34 cellular contexts compared by ENCODE assay signal in the genomic region with DNA sequence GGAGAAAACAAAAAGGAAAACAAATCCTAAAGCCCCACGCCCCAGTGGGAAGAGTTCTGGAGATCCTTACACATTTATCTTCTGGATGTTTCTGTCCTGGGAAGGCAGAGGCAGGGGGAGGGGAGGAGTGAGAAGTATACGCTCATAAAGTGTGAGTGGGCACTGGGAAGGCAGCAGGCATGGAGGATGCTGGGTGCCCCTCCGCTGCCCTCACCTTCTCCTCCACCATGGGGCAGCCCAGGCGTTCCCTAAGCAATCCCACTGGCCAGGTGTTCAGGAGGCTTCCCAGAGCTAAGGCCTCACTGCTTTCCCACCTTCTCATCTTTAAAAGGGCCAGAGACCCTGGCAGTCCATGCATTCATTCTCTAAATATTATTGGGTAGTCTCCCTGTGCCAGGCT.
"Had no signal": no experiment of that assay in that cellular context is flagged by ENCODE, and none has a peak within 500 bp of the region (broad histone marks: within the 10 kb centered on the region; RNA-seq: fewer than 3 reads in every experiment).

No MANE protein-coding gene starts in this region.

- H3K9me3 Mint-ChIP-seq: activated CD4-positive, alpha-beta T cell treated with anti-CD3 and anti-CD28 coated beads, Interleukin-2, amount 10 ng/mL, durations not matched to agents 24 days and 14 days; activated CD8-positive, alpha-beta T cell treated with anti-CD3 and anti-CD28 coated beads for 36 hours had no signal

- H3K27me3 Mint-ChIP-seq: activated CD4-positive, alpha-beta memory T cell treated with anti-CD3 and anti-CD28 coated beads for 36 hours had no signal

- DNase-seq: activated B cell treated with CpG ODN at 0.5 μM for 24 hours; activated CD4-positive, alpha-beta memory T cell treated with anti-CD3 and anti-CD28 coated beads for 36 hours; activated CD4-positive, alpha-beta T cell treated with anti-CD3 and anti-CD28 coated beads for 4 hours; activated CD4-positive, alpha-beta T cell treated with anti-CD3 and anti-CD28 coated beads, Interleukin-2, amount 10 ng/mL, durations not matched to agents 24 days and 14 days; activated CD4-positive, alpha-beta T cell treated with anti-CD3 and anti-CD28 coated beads, Interleukin-2, amount 50 U/mL, for 1 hour; activated CD4-positive, alpha-beta T cell treated with anti-CD3 and anti-CD28 coated beads, Interleukin-2, amount 50 U/mL, for 4 hours; activated CD4-positive, CD25-positive, alpha-beta regulatory T cell treated with anti-CD3 and anti-CD28 coated beads, Interleukin-2, amount 50 U/mL, for 72 hours; activated CD8-positive, alpha-beta memory T cell treated with anti-CD3 and anti-CD28 coated beads, Interleukin-2, amount 50 U/mL, for 4 hours; activated CD8-positive, alpha-beta T cell treated with anti-CD3 and anti-CD28 coated beads for 36 hours; activated effector memory CD4-positive, alpha-beta T cell treated with anti-CD3 and anti-CD28 coated beads, Interleukin-2, amount 50 U/mL, for 16 hours; activated gamma-delta T cell treated with Interleukin-2 at 50 U/mL for 16 hours; activated naive CD4-positive, alpha-beta T cell; activated naive CD4-positive, alpha-beta T cell treated with anti-CD3 and anti-CD28 coated beads for 36 hours; activated naive CD4-positive, alpha-beta T cell treated with anti-CD3 and anti-CD28 coated beads, Interleukin-2, amount 50 U/mL, for 16 hours; activated naive CD8-positive, alpha-beta T cell treated with anti-CD3 and anti-CD28 coated beads for 36 hours; activated T-cell treated with anti-CD3 and anti-CD28 coated beads for 4 hours; activated T-cell treated with anti-CD3 and anti-CD28 coated beads, Interleukin-2, amount 50 U/mL, for 1 hour; activated T-cell treated with anti-CD3 and anti-CD28 coated beads, Interleukin-2, amount 50 U/mL, for 4 hours; activated T-cell treated with anti-CD3 and anti-CD28 coated beads, Interleukin-2, amount 50 U/mL, for 72 hours; adrenal gland; amniotic stem cell; body of pancreas; brain microvascular endothelial cell; central memory CD4-positive, alpha-beta T cell; T-helper 1 cell; T-helper 2 cell; T-helper 9 cell had no signal

- H3K4me3 ChIP-seq: adrenal gland, body of pancreas, breast epithelium had no signal

- H3K27ac ChIP-seq: adrenal gland, body of pancreas, brain microvascular endothelial cell, breast epithelium, VCaP had no signal

- H3K36me3 Mint-ChIP-seq: activated CD4-positive, alpha-beta memory T cell treated with anti-CD3 and anti-CD28 coated beads for 36 hours; activated naive CD8-positive, alpha-beta T cell treated with anti-CD3 and anti-CD28 coated beads for 36 hours had no signal

- H3K4me1 Mint-ChIP-seq: activated B cell treated with CpG ODN at 0.5 μM for 24 hours; activated CD4-positive, alpha-beta T cell treated with anti-CD3 and anti-CD28 coated beads, Interleukin-2, amount 10 ng/mL, durations not matched to agents 24 days and 14 days; activated naive CD8-positive, alpha-beta T cell treated with anti-CD3 and anti-CD28 coated beads for 36 hours; activated T-helper 17 cell treated with anti-CD3 and anti-CD28 coated beads, Interleukin-2, amount 50 U/mL, for 72 hours had no signal

- ATAC-seq: activated CD8-positive, alpha-beta T cell treated with anti-CD3 and anti-CD28 coated beads for 36 hours; activated naive CD4-positive, alpha-beta T cell treated with anti-CD3 and anti-CD28 coated beads, Interleukin-2, amount 50 U/mL, for 72 hours; activated T-cell treated with anti-CD3 and anti-CD28 coated beads, Interleukin-2, amount 50 U/mL, for 4 hours; activated T-cell treated with anti-CD3 and anti-CD28 coated beads, Interleukin-2, amount 50 U/mL, for 72 hours; activated T-helper 17 cell treated with anti-CD3 and anti-CD28 coated beads, Interleukin-2, amount 50 U/mL, for 72 hours; body of pancreas had no signal

- H3K27ac Mint-ChIP-seq: activated B cell treated with CpG ODN at 0.5 μM for 24 hours; activated CD4-positive, alpha-beta memory T cell treated with anti-CD3 and anti-CD28 coated beads for 36 hours; activated CD4-positive, alpha-beta T cell treated with anti-CD3 and anti-CD28 coated beads, Interleukin-2, amount 10 ng/mL, durations not matched to agents 24 days and 14 days; activated CD8-positive, alpha-beta T cell treated with anti-CD3 and anti-CD28 coated beads for 36 hours; activated naive CD4-positive, alpha-beta T cell treated with anti-CD3 and anti-CD28 coated beads for 36 hours; activated naive CD4-positive, alpha-beta T cell treated with anti-CD3 and anti-CD28 coated beads, Interleukin-2, amount 50 U/mL, for 72 hours; activated naive CD8-positive, alpha-beta T cell treated with anti-CD3 and anti-CD28 coated beads for 36 hours; activated T-cell treated with anti-CD3 and anti-CD28 coated beads, Interleukin-2, amount 50 U/mL, for 72 hours; activated T-helper 1 cell treated with anti-CD3 and anti-CD28 coated beads, Interleukin-12 subunit alpha, Interleukin-12 subunit beta, Interleukin-2, Interleukin-4 antibody, amounts not matched to agents 30 ng/mL and 10 ng/mL and 1 ng/mL, durations not matched to agents 14 hours and 24 hours and 36 hours; activated T-helper 17 cell treated with anti-CD3 and anti-CD28 coated beads, Interleukin-2, amount 50 U/mL, for 72 hours; T-helper 1 cell treated with Interleukin-12 subunit alpha and Interleukin-12 subunit beta and Interleukin-4 antibody, amounts not matched to agents 30 μg/mL and 1 μg/mL, for 36 hours; T-helper 2 cell treated with Interferon-gamma antibody and Interleukin-4, amounts not matched to agents 5 μg/mL and 100 μg/mL, for 36 hours had no signal

- H3K36me3 ChIP-seq: adrenal gland, brain microvascular endothelial cell, breast epithelium had no signal

- H3K9me3 ChIP-seq: adrenal gland had no signal

- H3K27me3 ChIP-seq: adrenal gland, body of pancreas, breast epithelium had no signal

- H3K4me3 Mint-ChIP-seq: activated B cell treated with CpG ODN at 0.5 μM for 24 hours; activated CD4-positive, alpha-beta memory T cell treated with anti-CD3 and anti-CD28 coated beads for 36 hours; activated CD4-positive, alpha-beta T cell treated with anti-CD3 and anti-CD28 coated beads, Interleukin-2, amount 10 ng/mL, durations not matched to agents 24 days and 14 days; activated CD8-positive, alpha-beta T cell treated with anti-CD3 and anti-CD28 coated beads for 36 hours; activated naive CD4-positive, alpha-beta T cell treated with anti-CD3 and anti-CD28 coated beads for 36 hours; activated naive CD8-positive, alpha-beta T cell treated with anti-CD3 and anti-CD28 coated beads for 36 hours; activated T-cell treated with anti-CD3 and anti-CD28 coated beads, Interleukin-2, amount 50 U/mL, for 4 hours; activated T-cell treated with anti-CD3 and anti-CD28 coated beads, Interleukin-2, amount 50 U/mL, for 72 hours; activated T-helper 1 cell treated with anti-CD3 and anti-CD28 coated beads, Interleukin-12 subunit alpha, Interleukin-12 subunit beta, Interleukin-2, Interleukin-4 antibody, amounts not matched to agents 30 ng/mL and 10 ng/mL and 1 ng/mL, durations not matched to agents 14 hours and 24 hours and 36 hours; activated T-helper 17 cell treated with anti-CD3 and anti-CD28 coated beads, Interleukin-2, amount 50 U/mL, for 72 hours; T-helper 1 cell treated with Interleukin-12 subunit alpha and Interleukin-12 subunit beta and Interleukin-4 antibody, amounts not matched to agents 30 μg/mL and 1 μg/mL, for 36 hours; T-helper 2 cell treated with Interferon-gamma antibody and Interleukin-4, amounts not matched to agents 5 μg/mL and 100 μg/mL, for 36 hours had no signal
